In the genomic region with DNA sequence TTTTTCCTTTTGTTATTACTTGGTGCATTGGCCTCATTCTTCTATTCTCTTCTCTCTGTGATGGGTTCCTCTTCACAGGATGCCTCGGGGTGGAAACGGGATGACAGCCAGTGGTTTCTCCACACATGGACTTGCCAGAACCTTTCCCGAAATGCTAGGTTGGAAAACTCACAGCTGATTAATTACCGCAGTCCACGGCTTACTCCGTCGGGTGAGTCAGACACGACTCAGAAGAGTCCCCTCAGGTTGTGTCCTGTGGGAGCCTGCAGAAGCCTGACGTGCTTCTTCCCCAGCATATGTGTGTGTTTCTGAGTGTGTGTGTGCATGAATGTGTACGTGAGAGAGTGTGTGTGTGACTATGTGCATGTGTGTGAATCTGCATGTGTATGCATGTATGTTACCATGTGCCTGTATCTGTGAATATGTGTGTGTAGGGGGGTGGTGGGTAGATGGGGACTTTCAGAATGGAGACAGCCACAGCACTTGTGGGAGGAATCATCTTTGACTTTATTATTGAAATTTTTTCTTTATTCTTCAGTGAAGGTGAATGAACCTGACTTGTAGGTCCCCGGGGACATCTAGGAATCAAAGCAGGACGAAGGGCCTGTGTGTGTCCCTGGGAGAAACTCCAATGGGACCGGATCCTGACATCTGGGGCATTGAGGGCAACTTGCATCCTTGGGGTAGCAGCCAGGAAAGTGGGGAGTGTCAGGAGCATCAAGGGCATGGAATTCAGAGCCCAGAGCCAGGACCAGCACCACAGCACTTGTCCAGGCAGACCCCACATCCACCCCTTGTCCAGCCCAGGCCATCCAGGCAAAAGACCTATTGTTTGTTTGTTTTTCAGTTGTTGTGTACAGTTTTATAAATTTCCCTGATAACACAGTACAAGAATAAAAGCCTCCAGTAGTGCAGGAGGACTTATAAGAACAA, we compare ENCODE assay signal across 17 cellular contexts. TPM values are rescaled to one million over a fixed set of nuclear protein-coding genes. Genes with fewer than 3 reads are reported as not detected.
DNase-seq lines count a peak whose midpoint lies in the region; ATAC-seq and TF ChIP-seq lines count a peak whose summit lies in the region.
"Had no signal": no experiment of that assay in that cellular context is flagged by ENCODE, and none has a peak within 500 bp of the region (broad histone marks: within the 10 kb centered on the region; RNA-seq: fewer than 3 reads in every experiment).

No MANE protein-coding gene starts in this region.

- H3K36me3 ChIP-seq in mesenchymal stem cell (ENCODE audit: control insufficient read depth in 1 of 2, insufficient read depth in 2 of 2, low read depth in 1 of 2, low read length in 2 of 2) (no peaks in the 10 kb centered on the region), GM23338 (ENCODE audit: insufficient read depth) (no peaks in the 10 kb centered on the region), suprapubic skin (no peaks in the 10 kb centered on the region)
- H3K36me3 ChIP-seq: BLaER1, gastroesophageal sphincter had no signal

- no peaks in the 10 kb centered on the region for H3K36me3 Mint-ChIP-seq in naive thymus-derived CD8-positive, alpha-beta T cell
- peaks cover 6% of the 10 kb centered on the region; the same call in 1 of the 3 replicates for H3K36me3 Mint-ChIP-seq in GM23338 (ENCODE audit: low read depth)

- WGBS in mesenchymal stem cell: 47% methylated on average over 13 of the region's 13 CpGs
- WGBS in suprapubic skin: 57% methylated on average over 13 of the region's 13 CpGs

- no peaks in the 10 kb centered on the region for H3K9me2 ChIP-seq in GM23338 (ENCODE audit: insufficient read depth)

- TF ChIP-seq EP300 in suprapubic skin (IDR thresholded peaks at IDR 0.05): no peak

- H3K4me3 ChIP-seq in mesenchymal stem cell (ENCODE audit: insufficient read depth in 1 of 2, low read depth in 1 of 2, low read length in 2 of 2) (no peak overlapping the region), GM23338 (no peak overlapping the region), suprapubic skin (no peak overlapping the region)
- H3K4me3 ChIP-seq: BLaER1, gastroesophageal sphincter had no signal

- no peak overlapping the region for H3K9ac ChIP-seq in mesenchymal stem cell (ENCODE audit: low read length)
- H3K9ac ChIP-seq: BLaER1 had no signal

- H3K9me3 Mint-ChIP-seq in naive thymus-derived CD8-positive, alpha-beta T cell: no peaks in the 10 kb centered on the region
- peaks cover 3% of the 10 kb centered on the region; the same call in 1 of the 3 replicates for H3K9me3 Mint-ChIP-seq in GM23338
- H3K9me3 Mint-ChIP-seq: activated naive CD8-positive, alpha-beta T cell treated with anti-CD3 and anti-CD28 coated beads, Interleukin-2, amount 50 U/mL, for 24 hours; activated T-cell treated with anti-CD3 and anti-CD28 coated beads, Interleukin-2, amount 50 U/mL, for 24 hours; T-helper 1 cell treated with Interleukin-12 subunit alpha and Interleukin-12 subunit beta and Interleukin-4 antibody, amounts not matched to agents 30 μg/mL and 1 μg/mL, for 36 hours had no signal

- H3K27ac Mint-ChIP-seq in naive thymus-derived CD8-positive, alpha-beta T cell: no peak overlapping the region
- H3K27ac Mint-ChIP-seq in GM23338: no peak overlapping the region
- H3K27ac Mint-ChIP-seq: activated CD4-positive, alpha-beta T cell treated with anti-CD3 and anti-CD28 coated beads for 36 hours; activated naive CD8-positive, alpha-beta T cell treated with anti-CD3 and anti-CD28 coated beads, Interleukin-2, amount 50 U/mL, for 24 hours; activated T-cell treated with anti-CD3 and anti-CD28 coated beads, Interleukin-2, amount 50 U/mL, for 24 hours; T-helper 1 cell treated with Interleukin-12 subunit alpha and Interleukin-12 subunit beta and Interleukin-4 antibody, amounts not matched to agents 30 μg/mL and 1 μg/mL, for 36 hours had no signal

- H3K4ac ChIP-seq in mesenchymal stem cell (ENCODE audit: low read depth in 1 of 2, low read length in 2 of 2): no peak overlapping the region

- peak overlapping the region; percentile 8 for H3K4me2 ChIP-seq in mesenchymal stem cell (ENCODE audit: low read length, poor library complexity, severe bottlenecking)
- no peak overlapping the region for H3K4me2 ChIP-seq in GM23338
- H3K4me2 ChIP-seq: BLaER1 had no signal

- H3F3A ChIP-seq in GM23338 (replicated peaks; ENCODE audit: low read depth): no peaks in the 10 kb centered on the region

- H2BK12ac ChIP-seq in mesenchymal stem cell (ENCODE audit: low read length in 2 of 2): no peak overlapping the region

- H3K4me3 Mint-ChIP-seq in naive thymus-derived CD8-positive, alpha-beta T cell: no peak overlapping the region
- no peak overlapping the region for H3K4me3 Mint-ChIP-seq in GM23338
- H3K4me3 Mint-ChIP-seq: activated CD4-positive, alpha-beta T cell treated with anti-CD3 and anti-CD28 coated beads for 36 hours; activated naive CD8-positive, alpha-beta T cell treated with anti-CD3 and anti-CD28 coated beads, Interleukin-2, amount 50 U/mL, for 24 hours; activated T-cell treated with anti-CD3 and anti-CD28 coated beads, Interleukin-2, amount 50 U/mL, for 24 hours; T-helper 1 cell treated with Interleukin-12 subunit alpha and Interleukin-12 subunit beta and Interleukin-4 antibody, amounts not matched to agents 30 μg/mL and 1 μg/mL, for 36 hours had no signal

- no peak overlapping the region for H2BK15ac ChIP-seq in mesenchymal stem cell (ENCODE audit: low read depth, poor library complexity, severe bottlenecking)

- H3K27me3 ChIP-seq in mesenchymal stem cell (ENCODE audit: control insufficient read depth in 1 of 2, insufficient read depth in 1 of 2, low read length in 2 of 2): peaks cover 5% of the 10 kb centered on the region in 2 experiments
- no peaks in the 10 kb centered on the region for H3K27me3 ChIP-seq in GM23338 (ENCODE audit: insufficient read depth)
- H3K27me3 ChIP-seq in suprapubic skin: no peaks in the 10 kb centered on the region
- H3K27me3 ChIP-seq: BLaER1 had no signal

- H3K18ac ChIP-seq in mesenchymal stem cell (ENCODE audit: low read depth in 1 of 2, low read length in 2 of 2): no peak overlapping the region

- H4K20me1 ChIP-seq in GM23338 (replicated peaks; ENCODE audit: insufficient read depth): no peaks in the 10 kb centered on the region
- H4K20me1 ChIP-seq: BLaER1 had no signal

- H3K79me1 ChIP-seq in mesenchymal stem cell (replicated peaks; ENCODE audit: low read length, poor library complexity, severe bottlenecking): no peaks in the 10 kb centered on the region

- H2AFZ ChIP-seq in mesenchymal stem cell (ENCODE audit: low read depth, low read length) (no peak overlapping the region), GM23338 (no peak overlapping the region)

- H4K8ac ChIP-seq in mesenchymal stem cell (ENCODE audit: low read length): no peak overlapping the region

- H4K91ac ChIP-seq in mesenchymal stem cell (ENCODE audit: low read length): no peak overlapping the region

- peak; percentile 77 for DNase-seq in ELR (ENCODE audit: low read depth)
- peak; percentile 79 for DNase-seq in M059J (ENCODE audit: low read depth)
- DNase-seq in dermis blood vessel endothelial cell: peak; percentile 22
- peak; percentile 3 for DNase-seq in mesenchymal stem cell
- no peak for DNase-seq in naive thymus-derived CD8-positive, alpha-beta T cell
- no peak for DNase-seq in NCI-H1417 (lab: John Stamatoyannopoulos, UW)
- no peak for DNase-seq in GM23338 (ENCODE audit: low spot score)
- DNase-seq in suprapubic skin (ENCODE audit: low spot score in 2 of 2): no peak
- DNase-seq: activated CD4-positive, alpha-beta T cell treated with anti-CD3 and anti-CD28 coated beads for 36 hours; activated naive CD8-positive, alpha-beta T cell treated with anti-CD3 and anti-CD28 coated beads, Interleukin-2, amount 50 U/mL, for 24 hours; activated T-cell treated with anti-CD3 and anti-CD28 coated beads, Interleukin-2, amount 50 U/mL, for 24 hours; NCI-H187; NCI-H526 treated with DMSO at 0.1 percent for 48 hours; stimulated activated CD4-positive, alpha-beta T cell treated with anti-CD3 and anti-CD28 coated beads, Interleukin-4, amount 100 ng/mL, for 1 hour had no signal

- H2AK5ac ChIP-seq in mesenchymal stem cell (ENCODE audit: low read length, severe bottlenecking): no peak overlapping the region

- H3K23ac ChIP-seq in mesenchymal stem cell (ENCODE audit: low read length in 2 of 2): no peak overlapping the region

- H3K79me2 ChIP-seq in GM23338 (replicated peaks; ENCODE audit: insufficient read depth): no peaks in the 10 kb centered on the region

- peaks cover 0 to 5% (median 0%) of the 10 kb centered on the region in 4 donors for H3K4me1 Mint-ChIP-seq in naive thymus-derived CD8-positive, alpha-beta T cell
- peaks cover 2% of the 10 kb centered on the region; the same call in 1 of the 3 replicates for H3K4me1 Mint-ChIP-seq in GM23338

- H2BK5ac ChIP-seq in mesenchymal stem cell (ENCODE audit: low read depth, low read length, poor library complexity, severe bottlenecking): no peak overlapping the region

- no peak for TF ChIP-seq CTCF in GM23338 (conservative IDR thresholded peaks at IDR 0.05; ENCODE audit: low read depth in 2 of 2)
- TF ChIP-seq CTCF in suprapubic skin (IDR thresholded peaks at IDR 0.05): no peak

- no peak overlapping the region for H3K14ac ChIP-seq in mesenchymal stem cell (ENCODE audit: low read length in 2 of 2)

- POLR2A ChIA-PET in naive thymus-derived CD8-positive, alpha-beta T cell (lab: Charles Lee): no interaction called here

- no peak for TF ChIP-seq POLR2A in suprapubic skin (IDR thresholded peaks at IDR 0.05)

- ATAC-seq in naive thymus-derived CD8-positive, alpha-beta T cell: no peak
- ATAC-seq in GM23338: no peak
- ATAC-seq: activated CD4-positive, alpha-beta T cell treated with anti-CD3 and anti-CD28 coated beads for 36 hours; activated naive CD8-positive, alpha-beta T cell treated with anti-CD3 and anti-CD28 coated beads, Interleukin-2, amount 50 U/mL, for 24 hours; gastroesophageal sphincter had no signal

- H3K9me3 ChIP-seq in mesenchymal stem cell (ENCODE audit: control insufficient read depth, low read length): no peaks in the 10 kb centered on the region
- no peaks in the 10 kb centered on the region for H3K9me3 ChIP-seq in suprapubic skin
- H3K9me3 ChIP-seq: BLaER1 had no signal

- H3K4me1 ChIP-seq in mesenchymal stem cell (ENCODE audit: control insufficient read depth, insufficient read depth, low read depth, low read length): no peaks in the 10 kb centered on the region
- no peaks in the 10 kb centered on the region for H3K4me1 ChIP-seq in GM23338 (ENCODE audit: insufficient read depth)
- H3K4me1 ChIP-seq in suprapubic skin: peaks cover 3% of the 10 kb centered on the region
- H3K4me1 ChIP-seq: BLaER1, gastroesophageal sphincter had no signal

- H3K27ac ChIP-seq in mesenchymal stem cell (ENCODE audit: low read length, poor library complexity, severe bottlenecking) (no peak overlapping the region), GM23338 (ENCODE audit: low read depth) (no peak overlapping the region), suprapubic skin (no peak overlapping the region)
- H3K27ac ChIP-seq: BLaER1, gastroesophageal sphincter had no signal

- no peak overlapping the region for H2BK120ac ChIP-seq in mesenchymal stem cell (ENCODE audit: low read depth, low read length)

- peaks cover 7 to 30% (median 13%) of the 10 kb centered on the region in 5 donors for H3K27me3 Mint-ChIP-seq in naive thymus-derived CD8-positive, alpha-beta T cell
- H3K27me3 Mint-ChIP-seq in GM23338 (ENCODE audit: insufficient read depth, low read depth, poor library complexity): peaks cover 5% of the 10 kb centered on the region

RNA-seq across cellular contexts. Expression of a gene that starts 21.9 kb away (rescaled TPM):
- total RNA-seq in M059J (2014; rRNA removed; shearing (Covaris generic)): 9.7 and 12.8 TPM in 2 replicates
- total RNA-seq in dermis blood vessel endothelial cell (10.0 and 11.6 TPM in 2 replicates), suprapubic skin (10 to 100 TPM; 20.1 to 38.8 (median 32.5) TPM)
- 47.4 TPM for polyA plus RNA-seq in mesenchymal stem cell (2013, experiment 1 of 2)
- 56.7 TPM for polyA plus RNA-seq in mesenchymal stem cell (2013, experiment 2 of 2)
- total RNA-seq in naive thymus-derived CD8-positive, alpha-beta T cell: 10 to 100 TPM; 70.0 to 77.2 TPM
- 100 to 1,000 TPM; 101 to 108 (median 105) TPM for polyA plus RNA-seq in naive thymus-derived CD8-positive, alpha-beta T cell
- total RNA-seq in GM23338 (2014; rRNA removed; shearing (Covaris generic)): 9.0 and 16.0 TPM in 2 replicates
- 58.1 and 62.2 TPM in 2 replicates for polyA plus RNA-seq in GM23338 (2016; fragmentation: Nextera tagmentation; extraction: Ambion mirVana)

RNA-seq across cellular contexts. Expression of a gene that starts 48.4 kb away (rescaled TPM):
- 0.02 and 0.44 TPM in 2 replicates for total RNA-seq in M059J (2014; rRNA removed; shearing (Covaris generic))
- total RNA-seq in dermis blood vessel endothelial cell (under 0.01 and 0.05 TPM in 2 replicates), suprapubic skin (1 to 10 TPM; 1.1 to 5.0 (median 3.2) TPM)
- polyA plus RNA-seq in mesenchymal stem cell (2013, experiment 1 of 2): not detected
- 0.01 TPM for polyA plus RNA-seq in mesenchymal stem cell (2013, experiment 2 of 2)
- not detected for total RNA-seq in naive thymus-derived CD8-positive, alpha-beta T cell
- not detected for polyA plus RNA-seq in naive thymus-derived CD8-positive, alpha-beta T cell
- total RNA-seq in GM23338 (2014; rRNA removed; shearing (Covaris generic)): 0.82 and 0.83 TPM in 2 replicates
- 0.40 and 0.43 TPM in 2 replicates for polyA plus RNA-seq in GM23338 (2016; fragmentation: Nextera tagmentation; extraction: Ambion mirVana)
- total RNA-seq: activated CD4-positive, alpha-beta T cell treated with anti-CD3 and anti-CD28 coated beads for 36 hours had no signal

Comparison
In these comparisons a context has a peak if more than half of its experiments do, and no peak if none do; other contexts are left out.
1. DNase-seq: peak in ELR (single experiment), M059J (single experiment), dermis blood vessel endothelial cell (single experiment) and mesenchymal stem cell (single experiment); none in naive thymus-derived CD8-positive, alpha-beta T cell (0 of 10), NCI-H1417 (0 of 3), GM23338 (single experiment) and suprapubic skin (0 of 2).